In the genomic region with DNA sequence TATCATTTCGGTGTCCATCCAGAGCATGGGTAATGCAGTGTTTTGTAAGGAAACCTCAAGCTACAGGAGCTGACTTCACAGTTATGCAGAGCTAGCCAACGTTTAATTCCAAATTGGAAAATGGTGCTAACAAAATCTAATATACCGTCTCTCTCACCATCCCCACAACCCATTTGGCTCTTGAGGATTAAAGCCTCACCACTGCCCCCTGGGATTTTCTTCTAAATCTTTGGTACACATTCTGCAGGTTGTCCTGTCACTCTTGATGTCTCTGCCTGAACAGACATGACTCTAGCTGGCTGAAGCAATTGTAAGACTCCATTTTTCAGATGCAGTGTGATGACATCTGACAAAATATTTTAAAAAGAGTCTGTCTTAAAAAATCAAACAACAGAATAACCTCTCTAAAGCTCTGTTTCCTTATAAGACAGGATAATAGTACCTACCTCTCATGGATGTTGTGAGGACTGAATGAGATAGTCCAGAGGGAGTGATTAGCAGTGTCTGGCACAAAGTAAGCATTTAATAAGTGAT, we compare ENCODE assay signal across 22 cellular contexts.
A peak's percentile ranks its signal among the peaks of the same experiment; 100 is the strongest.
DNase-seq lines count a peak whose midpoint lies in the region; ATAC-seq and TF ChIP-seq lines count a peak whose summit lies in the region.
"Had no signal": no experiment of that assay in that cellular context is flagged by ENCODE, and none has a peak within 500 bp of the region (broad histone marks: within the 10 kb centered on the region; RNA-seq: fewer than 3 reads in every experiment).

No MANE protein-coding gene starts in this region.

- H3K79me2 ChIP-seq in neural cell (replicated peaks; ENCODE audit: insufficient read depth, low read length): no peaks in the 10 kb centered on the region

- peak; percentile 15 for TF ChIP-seq CTCF in choroid plexus epithelial cell (conservative IDR thresholded peaks at IDR 0.05; ENCODE audit: low read depth, low read length)
- TF ChIP-seq CTCF in neural cell (IDR thresholded peaks at IDR 0.05; ENCODE audit: poor library complexity, severe bottlenecking): no peak

- ATAC-seq in stimulated activated naive B cell treated with anti-CD40 and anti-IgM and Interleukin-4, amounts not matched to agents 10 μg/mL and 1 μg/mL and 100 μg/mL, for 72 hours (replicated peaks): no peak
- ATAC-seq: T-helper 17 cell had no signal

- no peak overlapping the region for H3K9ac ChIP-seq in neural cell (ENCODE audit: low read length)

- no peaks in the 10 kb centered on the region for H3K36me3 Mint-ChIP-seq in stimulated activated naive B cell treated with anti-CD40 and anti-IgM and Interleukin-4, amounts not matched to agents 10 μg/mL and 1 μg/mL and 100 μg/mL, for 72 hours
- no peaks in the 10 kb centered on the region for H3K36me3 Mint-ChIP-seq in CD4-positive, alpha-beta memory T cell

- H3K4me3 ChIP-seq in choroid plexus epithelial cell (ENCODE audit: low read depth, low read length): no peak overlapping the region
- H3K4me3 ChIP-seq in neural cell (ENCODE audit: low read length): no peak overlapping the region
- H3K4me3 ChIP-seq in CD4-positive, alpha-beta memory T cell (ENCODE audit: low read length in 2 of 2): no peak overlapping the region
- H3K4me3 ChIP-seq: HAP-1, left ventricle myocardium inferior, prostate gland, thoracic aorta had no signal

- intact Hi-C loops in CD4-positive, alpha-beta memory T cell (cut with micrococcal nuclease): no loop called here

- TF ChIP-seq RAD21 in neural cell (conservative IDR thresholded peaks at IDR 0.05): no peak

- H3K4me3 Mint-ChIP-seq in stimulated activated naive B cell treated with anti-CD40 and anti-IgM and Interleukin-4, amounts not matched to agents 10 μg/mL and 1 μg/mL and 100 μg/mL, for 72 hours: no peak overlapping the region
- H3K4me3 Mint-ChIP-seq in CD4-positive, alpha-beta memory T cell: no peak overlapping the region
- H3K4me3 Mint-ChIP-seq: activated naive CD4-positive, alpha-beta T cell treated with anti-CD3 and anti-CD28 coated beads for 36 hours; T-helper 17 cell had no signal

- CTCF ChIA-PET in CD4-positive, alpha-beta memory T cell (lab: Charles Lee; ENCODE audit: partially characterized antibody): no interaction called here

- H3K4me2 ChIP-seq in neural cell (ENCODE audit: low read length): no peak overlapping the region

- H3K27me3 ChIP-seq in neural cell (ENCODE audit: insufficient read depth, low read depth, low read length): no peaks in the 10 kb centered on the region
- no peaks in the 10 kb centered on the region for H3K27me3 ChIP-seq in CD4-positive, alpha-beta memory T cell (ENCODE audit: insufficient read depth, low read length)

- H3K9me3 Mint-ChIP-seq in stimulated activated naive B cell treated with anti-CD40 and anti-IgM and Interleukin-4, amounts not matched to agents 10 μg/mL and 1 μg/mL and 100 μg/mL, for 72 hours: no peaks in the 10 kb centered on the region
- H3K9me3 Mint-ChIP-seq in CD4-positive, alpha-beta memory T cell: peaks cover 0 to 5% (median 0%) of the 10 kb centered on the region in 8 donors
- H3K9me3 Mint-ChIP-seq: activated naive CD4-positive, alpha-beta T cell treated with anti-CD3 and anti-CD28 coated beads for 36 hours had no signal

- H4K20me1 ChIP-seq in neural cell (ENCODE audit: insufficient read depth): no peaks in the 10 kb centered on the region

- TF ChIP-seq EP300 in neural cell (conservative IDR thresholded peaks at IDR 0.05; ENCODE audit: poor library complexity, severe bottlenecking): peak; percentile 79

- POLR2A ChIA-PET in CD4-positive, alpha-beta memory T cell (lab: Charles Lee; ENCODE audit: partially characterized antibody): no interaction called here

- no peaks in the 10 kb centered on the region for H3K4me1 Mint-ChIP-seq in stimulated activated naive B cell treated with anti-CD40 and anti-IgM and Interleukin-4, amounts not matched to agents 10 μg/mL and 1 μg/mL and 100 μg/mL, for 72 hours
- H3K4me1 Mint-ChIP-seq in CD4-positive, alpha-beta memory T cell: no peaks in the 10 kb centered on the region
- H3K4me1 Mint-ChIP-seq: T-helper 17 cell had no signal

- peak; percentile 0 for DNase-seq in DMS 273 (lab: John Stamatoyannopoulos, UW; ENCODE audit: unreplicated experiment)
- no peak for DNase-seq in DMS 273 treated with DMSO at 0.1 percent for 48 hours (lab: John Stamatoyannopoulos, UW)
- peak; percentile 8 for DNase-seq in HT1080 (ENCODE audit: low read depth)
- peak; percentile 22 for DNase-seq in choroid plexus epithelial cell (ENCODE audit: low read depth)
- no peak for DNase-seq in stimulated activated naive CD4-positive, alpha-beta T cell treated with Interleukin-2 at 50 U/mL for 16 hours (lab: John Stamatoyannopoulos, UW)
- no peak for DNase-seq in stimulated activated naive B cell treated with anti-CD40 and anti-IgM and Interleukin-4, amounts not matched to agents 10 μg/mL and 1 μg/mL and 100 μg/mL, for 72 hours
- DNase-seq in CD4-positive, alpha-beta memory T cell: no peak
- DNase-seq: activated CD4-positive, alpha-beta T cell treated with anti-CD3 and anti-CD28 coated beads for 4 hours; activated naive CD4-positive, alpha-beta T cell treated with anti-CD3 and anti-CD28 coated beads for 36 hours; activated T-cell treated with anti-CD3 and anti-CD28 coated beads, Interleukin-2, amount 50 U/mL, for 48 hours; amniotic stem cell; COR-L47; left ventricle myocardium inferior; NCI-H1694 treated with DMSO at 0.1 percent for 48 hours; NCI-H69; stimulated activated CD4-positive, alpha-beta T cell treated with anti-CD3 and anti-CD28 coated beads, Interleukin-1b, Interleukin-23, amount 100 ng/mL, for 48 hours; T-helper 17 cell had no signal

- no peak overlapping the region for H3K27ac Mint-ChIP-seq in stimulated activated naive B cell treated with anti-CD40 and anti-IgM and Interleukin-4, amounts not matched to agents 10 μg/mL and 1 μg/mL and 100 μg/mL, for 72 hours
- H3K27ac Mint-ChIP-seq in CD4-positive, alpha-beta memory T cell: no peak overlapping the region
- H3K27ac Mint-ChIP-seq: activated naive CD4-positive, alpha-beta T cell treated with anti-CD3 and anti-CD28 coated beads for 36 hours; T-helper 17 cell had no signal

- no peaks in the 10 kb centered on the region for H3K9me2 ChIP-seq in neural cell (ENCODE audit: insufficient read depth, low read length)

- H3K27ac ChIP-seq in neural cell (ENCODE audit: low read length): no peak overlapping the region
- no peak overlapping the region for H3K27ac ChIP-seq in CD4-positive, alpha-beta memory T cell (ENCODE audit: low read depth, low read length)
- H3K27ac ChIP-seq: 22Rv1, left ventricle myocardium inferior, prostate gland, thoracic aorta had no signal

- H3F3A ChIP-seq in neural cell (ENCODE audit: insufficient read depth, low read length, poor library complexity, severe bottlenecking): no peaks in the 10 kb centered on the region

- no peaks in the 10 kb centered on the region for H3K4me1 ChIP-seq in CD4-positive, alpha-beta memory T cell (ENCODE audit: insufficient read depth, low read length)
- H3K4me1 ChIP-seq: HAP-1, prostate gland had no signal

- H2AFZ ChIP-seq in neural cell (ENCODE audit: low read depth, low read length): no peak overlapping the region

- no peaks in the 10 kb centered on the region for H3K36me3 ChIP-seq in neural cell (ENCODE audit: insufficient read depth, low read length)
- H3K36me3 ChIP-seq in CD4-positive, alpha-beta memory T cell (ENCODE audit: insufficient read depth, low read length): no peaks in the 10 kb centered on the region
- H3K36me3 ChIP-seq: HAP-1, left ventricle myocardium inferior, prostate gland, thoracic aorta had no signal

- no peaks in the 10 kb centered on the region for H3K27me3 Mint-ChIP-seq in stimulated activated naive B cell treated with anti-CD40 and anti-IgM and Interleukin-4, amounts not matched to agents 10 μg/mL and 1 μg/mL and 100 μg/mL, for 72 hours
- H3K27me3 Mint-ChIP-seq in CD4-positive, alpha-beta memory T cell: peaks cover 0 to 6% of the 10 kb centered on the region in 2 donors

- H3K9me3 ChIP-seq in neural cell (ENCODE audit: low read length): no peaks in the 10 kb centered on the region
- no peaks in the 10 kb centered on the region for H3K9me3 ChIP-seq in CD4-positive, alpha-beta memory T cell (ENCODE audit: control insufficient read depth in 1 of 2, low read length in 2 of 2)
- H3K9me3 ChIP-seq: HAP-1, left ventricle myocardium inferior, prostate gland, thoracic aorta had no signal

TF ChIP-seq in neural cell, 6 proteins besides CTCF, POLR2A, EP300 and RAD21:
- TF ChIP-seq POLR2AphosphoS5 (IDR thresholded peaks at IDR 0.05) (peak; percentile 66), EZH2 (IDR thresholded peaks at IDR 0.05; ENCODE audit: borderline replicate concordance, insufficient read depth, low read length, poor library complexity, severe bottlenecking) (no peak)

Comparison
In these comparisons a context has a peak if more than half of its experiments do, and no peak if none do; other contexts are left out.
1. DNase-seq: peak in DMS 273 (single experiment), HT1080 (single experiment) and choroid plexus epithelial cell (single experiment); none in DMS 273 treated with DMSO at 0.1 percent for 48 hours (single experiment), stimulated activated naive CD4-positive, alpha-beta T cell treated with Interleukin-2 at 50 U/mL for 16 hours (single experiment), stimulated activated naive B cell treated with anti-CD40 and anti-IgM and Interleukin-4, amounts not matched to agents 10 μg/mL and 1 μg/mL and 100 μg/mL, for 72 hours (single experiment) and CD4-positive, alpha-beta memory T cell (0 of 5).